Comparison of ENCODE assay signal across 1 cellular context in the genomic region with DNA sequence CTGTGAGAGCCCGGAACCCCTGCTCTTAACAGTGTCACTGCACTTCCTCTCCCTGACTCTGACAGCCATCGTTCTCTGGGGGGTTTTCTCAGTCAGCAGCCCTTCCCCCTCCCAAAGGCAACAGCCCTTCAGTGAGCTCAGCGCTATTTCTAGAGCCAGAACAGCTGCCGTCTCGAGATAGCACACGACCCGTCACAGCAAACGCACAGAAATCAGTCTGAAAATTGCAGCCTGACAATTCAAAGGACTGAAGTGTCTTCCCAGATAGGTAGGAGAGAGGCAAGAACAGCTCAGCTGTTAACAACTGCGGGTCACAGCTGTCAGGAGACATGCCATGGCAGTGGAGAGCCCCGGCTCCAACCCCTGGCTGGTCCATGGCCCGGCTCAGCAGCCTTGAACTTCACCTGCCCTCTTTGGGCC.
TF ChIP-seq lines count a peak whose summit lies in the region.

No MANE protein-coding gene starts in this region.

TF ChIP-seq in HepG2, 621 proteins besides CTCF, POLR2A, EP300 and RAD21:
- TF ChIP-seq SMARCC2 (IDR thresholded peaks at IDR 0.05) (no peak), YEATS4 (CRISPR knock-in tag; IDR thresholded peaks at IDR 0.05; ENCODE audit: borderline replicate concordance) (no peak), ZNF850 (CRISPR knock-in tag; conservative IDR thresholded peaks at IDR 0.05) (no peak), SIN3B (IDR thresholded peaks at IDR 0.05; ENCODE audit: low read length) (no peak), PATZ1 (CRISPR knock-in tag; IDR thresholded peaks at IDR 0.05) (no peak), POLR2AphosphoS5 (IDR thresholded peaks at IDR 0.05; ENCODE audit: low read depth, low read length) (no peak), ZNF660 (CRISPR knock-in tag; IDR thresholded peaks at IDR 0.05; ENCODE audit: borderline replicate concordance, low read depth) (no peak), ARNT (IDR thresholded peaks at IDR 0.05) (no peak), ZNF10 (CRISPR knock-in tag; IDR thresholded peaks at IDR 0.05; ENCODE audit: borderline replicate concordance, low read depth) (no peak)
- TF ChIP-seq, protein P1, sequence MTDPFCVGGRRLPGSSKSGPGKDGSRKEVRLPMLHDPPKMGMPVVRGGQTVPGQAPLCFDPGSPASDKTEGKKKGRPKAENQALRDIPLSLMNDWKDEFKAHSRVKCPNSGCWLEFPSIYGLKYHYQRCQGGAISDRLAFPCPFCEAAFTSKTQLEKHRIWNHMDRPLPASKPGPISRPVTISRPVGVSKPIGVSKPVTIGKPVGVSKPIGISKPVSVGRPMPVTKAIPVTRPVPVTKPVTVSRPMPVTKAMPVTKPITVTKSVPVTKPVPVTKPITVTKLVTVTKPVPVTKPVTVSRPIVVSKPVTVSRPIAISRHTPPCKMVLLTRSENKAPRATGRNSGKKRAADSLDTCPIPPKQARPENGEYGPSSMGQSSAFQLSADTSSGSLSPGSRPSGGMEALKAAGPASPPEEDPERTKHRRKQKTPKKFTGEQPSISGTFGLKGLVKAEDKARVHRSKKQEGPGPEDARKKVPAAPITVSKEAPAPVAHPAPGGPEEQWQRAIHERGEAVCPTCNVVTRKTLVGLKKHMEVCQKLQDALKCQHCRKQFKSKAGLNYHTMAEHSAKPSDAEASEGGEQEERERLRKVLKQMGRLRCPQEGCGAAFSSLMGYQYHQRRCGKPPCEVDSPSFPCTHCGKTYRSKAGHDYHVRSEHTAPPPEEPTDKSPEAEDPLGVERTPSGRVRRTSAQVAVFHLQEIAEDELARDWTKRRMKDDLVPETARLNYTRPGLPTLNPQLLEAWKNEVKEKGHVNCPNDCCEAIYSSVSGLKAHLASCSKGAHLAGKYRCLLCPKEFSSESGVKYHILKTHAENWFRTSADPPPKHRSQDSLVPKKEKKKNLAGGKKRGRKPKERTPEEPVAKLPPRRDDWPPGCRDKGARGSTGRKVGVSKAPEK (CRISPR knock-in tag; IDR thresholded peaks at IDR 0.05; ENCODE audit: borderline replicate concordance) = no peak
TF ChIP-seq in HepG2: peak in this region for 0.
